26 cellular contexts compared by ENCODE assay signal in genomic region chr11:581342-581741, GRCh38. TPM values are rescaled to one million over a fixed set of nuclear protein-coding genes. Genes with fewer than 3 reads are reported as not detected.
A peak's percentile ranks its signal among the peaks of the same experiment; 100 is the strongest.
DNase-seq lines count a peak whose midpoint lies in the region; ATAC-seq lines count a peak whose summit lies in the region.
"Had no signal": no experiment of that assay in that cellular context is flagged by ENCODE, and none has a peak within 500 bp of the region (broad histone marks: within the 10 kb centered on the region; RNA-seq: fewer than 3 reads in every experiment).

No MANE protein-coding gene starts in this region.

- peak overlapping the region; percentile 49 for H3K27ac Mint-ChIP-seq in activated naive CD8-positive, alpha-beta T cell treated with anti-CD3 and anti-CD28 coated beads, Interleukin-2, amount 10 ng/mL, durations not matched to agents 7 days and 5 days
- peak overlapping the region; percentile 83 for H3K27ac Mint-ChIP-seq in stimulated activated effector memory CD8-positive, alpha-beta T cell treated with anti-CD3 and anti-CD28 coated beads, Interleukin-12 subunit alpha, Interleukin-12 subunit beta, amount 100 ng/mL, for 72 hours
- H3K27ac Mint-ChIP-seq: CD4-positive, CD25-positive, alpha-beta regulatory T cell; mesothelial cell of epicardium had no signal

- no peak overlapping the region for H3K4me3 Mint-ChIP-seq in activated naive CD8-positive, alpha-beta T cell treated with anti-CD3 and anti-CD28 coated beads, Interleukin-2, amount 10 ng/mL, durations not matched to agents 7 days and 5 days
- no peak overlapping the region for H3K4me3 Mint-ChIP-seq in stimulated activated effector memory CD8-positive, alpha-beta T cell treated with anti-CD3 and anti-CD28 coated beads, Interleukin-12 subunit alpha, Interleukin-12 subunit beta, amount 100 ng/mL, for 72 hours
- H3K4me3 Mint-ChIP-seq: mesothelial cell of epicardium had no signal

- H3K4me1 Mint-ChIP-seq in activated naive CD8-positive, alpha-beta T cell treated with anti-CD3 and anti-CD28 coated beads, Interleukin-2, amount 10 ng/mL, durations not matched to agents 7 days and 5 days: peaks cover 32% of the 10 kb centered on the region
- peaks cover 50% of the 10 kb centered on the region for H3K4me1 Mint-ChIP-seq in stimulated activated effector memory CD8-positive, alpha-beta T cell treated with anti-CD3 and anti-CD28 coated beads, Interleukin-12 subunit alpha, Interleukin-12 subunit beta, amount 100 ng/mL, for 72 hours

- no peak for DNase-seq in Right ventricle myocardium superior
- DNase-seq in Right ventricle myocardium inferior (ENCODE audit: missing footprints): no peak
- DNase-seq in activated naive CD8-positive, alpha-beta T cell treated with anti-CD3 and anti-CD28 coated beads, Interleukin-2, amount 10 ng/mL, durations not matched to agents 7 days and 5 days: no peak
- peak; percentile 75 for DNase-seq in left lobe of liver (ENCODE audit: low spot score)
- no peak for DNase-seq in stimulated activated effector memory CD8-positive, alpha-beta T cell treated with anti-CD3 and anti-CD28 coated beads, Interleukin-12 subunit alpha, Interleukin-12 subunit beta, amount 100 ng/mL, for 72 hours (ENCODE audit: low spot score in 2 of 2)
- no peak for DNase-seq in NCI-H2227 (lab: John Stamatoyannopoulos, UW; ENCODE audit: unreplicated experiment)
- DNase-seq in RKO (ENCODE audit: low spot score): no peak
- no peak for DNase-seq in occipital lobe (lab: John Stamatoyannopoulos, UW)
- DNase-seq: activated CD4-positive, CD25-positive, alpha-beta regulatory T cell treated with anti-CD3 and anti-CD28 coated beads, Interleukin-2, amount 50 U/mL, for 72 hours; activated naive CD4-positive, alpha-beta T cell treated with anti-CD3 and anti-CD28 coated beads, Interleukin-2, amount 50 U/mL, for 16 hours; body of pancreas; CD4-positive, CD25-positive, alpha-beta regulatory T cell; dermis blood vessel endothelial cell; HCEC 1CT; kidney; NCI-H1436; NCI-H2171 treated with DMSO at 0.1 percent for 48 hours; NCI-H82; PC-3; retina; stimulated activated CD4-positive, alpha-beta T cell treated with anti-CD3 and anti-CD28 coated beads, Interleukin-15, amount 100 ng/mL, for 24 hours; T-helper 9 cell had no signal

- no peaks in the 10 kb centered on the region for H3K9me3 Mint-ChIP-seq in activated naive CD8-positive, alpha-beta T cell treated with anti-CD3 and anti-CD28 coated beads, Interleukin-2, amount 10 ng/mL, durations not matched to agents 7 days and 5 days
- no peaks in the 10 kb centered on the region for H3K9me3 Mint-ChIP-seq in stimulated activated effector memory CD8-positive, alpha-beta T cell treated with anti-CD3 and anti-CD28 coated beads, Interleukin-12 subunit alpha, Interleukin-12 subunit beta, amount 100 ng/mL, for 72 hours
- H3K9me3 Mint-ChIP-seq: mesothelial cell of epicardium had no signal

- H3K36me3 Mint-ChIP-seq in activated naive CD8-positive, alpha-beta T cell treated with anti-CD3 and anti-CD28 coated beads, Interleukin-2, amount 10 ng/mL, durations not matched to agents 7 days and 5 days: peaks cover 15% of the 10 kb centered on the region
- peaks cover 83% of the 10 kb centered on the region for H3K36me3 Mint-ChIP-seq in stimulated activated effector memory CD8-positive, alpha-beta T cell treated with anti-CD3 and anti-CD28 coated beads, Interleukin-12 subunit alpha, Interleukin-12 subunit beta, amount 100 ng/mL, for 72 hours

- intact Hi-C loops in Right ventricle myocardium superior (cut with DNase I): no loop called here
- intact Hi-C loops in Right ventricle myocardium inferior (cut with DNase I): no loop called here

- POLR2A ChIA-PET in activated naive CD8-positive, alpha-beta T cell treated with anti-CD3 and anti-CD28 coated beads, Interleukin-2, amount 10 ng/mL, durations not matched to agents 7 days and 5 days (lab: Charles Lee): interaction anchor here (0.7 to 1.5 kb wide), 2 partner anchors 32 to 34 kb away, joined by 3 read pairs; partner anchors contain the start of gene IRF7

- peak; percentile 11 for ATAC-seq in Right ventricle myocardium superior (ENCODE audit: poor library complexity)
- no peak for ATAC-seq in Right ventricle myocardium inferior
- ATAC-seq in activated naive CD8-positive, alpha-beta T cell treated with anti-CD3 and anti-CD28 coated beads, Interleukin-2, amount 10 ng/mL, durations not matched to agents 7 days and 5 days (ENCODE audit: low read depth): no peak
- peak; percentile 58 for ATAC-seq in left lobe of liver
- ATAC-seq in stimulated activated effector memory CD8-positive, alpha-beta T cell treated with anti-CD3 and anti-CD28 coated beads, Interleukin-12 subunit alpha, Interleukin-12 subunit beta, amount 100 ng/mL, for 72 hours: no peak
- ATAC-seq: body of pancreas, PC-3 had no signal

- H3K27me3 Mint-ChIP-seq in activated naive CD8-positive, alpha-beta T cell treated with anti-CD3 and anti-CD28 coated beads, Interleukin-2, amount 10 ng/mL, durations not matched to agents 7 days and 5 days: no peaks in the 10 kb centered on the region
- H3K27me3 Mint-ChIP-seq: CD4-positive, CD25-positive, alpha-beta regulatory T cell had no signal

RNA-seq across cellular contexts. Expression of gene PHRF1, which starts 5.1 kb away (rescaled TPM):
- total RNA-seq in Right ventricle myocardium superior: 16.5 TPM
- total RNA-seq in Right ventricle myocardium inferior: 16.6 TPM
- total RNA-seq in activated naive CD8-positive, alpha-beta T cell treated with anti-CD3 and anti-CD28 coated beads, Interleukin-2, amount 10 ng/mL, durations not matched to agents 7 days and 5 days: 10 to 100 TPM; 55.4 to 58.9 TPM
- total RNA-seq in left lobe of liver: 25.4 TPM
- 27.3 TPM for total RNA-seq in occipital lobe

RNA-seq across cellular contexts. Expression of gene RASSF7, which starts 20.6 kb away (rescaled TPM):
- total RNA-seq in Right ventricle myocardium superior (4.4 TPM), Right ventricle myocardium inferior (3.9 TPM), left lobe of liver (36.6 TPM), occipital lobe (2.5 TPM)
- 10 to 100 TPM; 36.5 to 41.0 TPM for total RNA-seq in activated naive CD8-positive, alpha-beta T cell treated with anti-CD3 and anti-CD28 coated beads, Interleukin-2, amount 10 ng/mL, durations not matched to agents 7 days and 5 days

RNA-seq across cellular contexts. Expression of gene LMNTD2, which starts 20.8 kb away (rescaled TPM):
- 0.22 TPM for total RNA-seq in Right ventricle myocardium superior
- total RNA-seq in Right ventricle myocardium inferior: 0.14 TPM
- total RNA-seq in activated naive CD8-positive, alpha-beta T cell treated with anti-CD3 and anti-CD28 coated beads, Interleukin-2, amount 10 ng/mL, durations not matched to agents 7 days and 5 days: 1 to 10 TPM; 2.5 to 2.7 TPM
- total RNA-seq in left lobe of liver: 13.4 TPM
- total RNA-seq in occipital lobe: 0.16 TPM

RNA-seq across cellular contexts. Expression of gene IRF7, which starts 34.4 kb away (rescaled TPM):
- total RNA-seq in Right ventricle myocardium superior: 7.5 TPM
- total RNA-seq in Right ventricle myocardium inferior: 13.2 TPM
- total RNA-seq in activated naive CD8-positive, alpha-beta T cell treated with anti-CD3 and anti-CD28 coated beads, Interleukin-2, amount 10 ng/mL, durations not matched to agents 7 days and 5 days: 100 to 1,000 TPM; 160 to 165 TPM
- 38.5 TPM for total RNA-seq in left lobe of liver
- 7.6 TPM for total RNA-seq in occipital lobe

RNA-seq across cellular contexts. Expression of gene CDHR5, which starts 43.4 kb away (rescaled TPM):
- total RNA-seq in Right ventricle myocardium superior: not detected
- total RNA-seq in Right ventricle myocardium inferior: not detected
- total RNA-seq in activated naive CD8-positive, alpha-beta T cell treated with anti-CD3 and anti-CD28 coated beads, Interleukin-2, amount 10 ng/mL, durations not matched to agents 7 days and 5 days: not detected
- 64.8 TPM for total RNA-seq in left lobe of liver
- not detected for total RNA-seq in occipital lobe
- total RNA-seq: CD4-positive, CD25-positive, alpha-beta regulatory T cell; dermis blood vessel endothelial cell; fibroblast of villous mesenchyme; MCF 10A; PC-3; SJSA1 had no signal

Comparison
In these comparisons a context has a peak if more than half of its experiments do, and no peak if none do; other contexts are left out.
1. ATAC-seq: peak in Right ventricle myocardium superior (single experiment) and left lobe of liver (single experiment); none in Right ventricle myocardium inferior (single experiment), activated naive CD8-positive, alpha-beta T cell treated with anti-CD3 and anti-CD28 coated beads, Interleukin-2, amount 10 ng/mL, durations not matched to agents 7 days and 5 days (single experiment) and stimulated activated effector memory CD8-positive, alpha-beta T cell treated with anti-CD3 and anti-CD28 coated beads, Interleukin-12 subunit alpha, Interleukin-12 subunit beta, amount 100 ng/mL, for 72 hours (single experiment).